In genomic region chr3:113221703-113222257, GRCh38 we compare ENCODE assay signal across 22 cellular contexts. TPM values are rescaled to one million over a fixed set of nuclear protein-coding genes. Genes with fewer than 3 reads are reported as not detected.
DNase-seq lines count a peak whose midpoint lies in the region; ATAC-seq and TF ChIP-seq lines count a peak whose summit lies in the region.
"Had no signal": no experiment of that assay in that cellular context is flagged by ENCODE, and none has a peak within 500 bp of the region (broad histone marks: within the 10 kb centered on the region; RNA-seq: fewer than 3 reads in every experiment).

No MANE protein-coding gene starts in this region.

- no peak overlapping the region for H3K4me3 ChIP-seq in left ventricle myocardium inferior
- peak overlapping the region; percentile 32 for H3K4me3 ChIP-seq in trophoblast cell (ENCODE audit: low read depth, low read length)
- H3K4me3 ChIP-seq in effector memory CD4-positive, alpha-beta T cell (ENCODE audit: insufficient read depth, low read depth, low read length, poor library complexity, severe bottlenecking) = no peak overlapping the region
- H3K4me3 ChIP-seq: GM12878, K562 had no signal

- no peak overlapping the region for H3K4me3 Mint-ChIP-seq in natural killer cell treated with Interleukin-12 subunit alpha and Interleukin-12 subunit beta and Interleukin-15 and Interleukin-18, amount 100 ng/mL, for 72 hours

- H3K27me3 ChIP-seq in left ventricle myocardium inferior (ENCODE audit: low read depth) (peaks cover 65% of the 10 kb centered on the region), trophoblast cell (ENCODE audit: insufficient read depth, low read length) (no peaks in the 10 kb centered on the region)
- no peaks in the 10 kb centered on the region for H3K27me3 ChIP-seq in effector memory CD4-positive, alpha-beta T cell (replicated peaks; ENCODE audit: control insufficient read depth, insufficient read depth, low read length, poor library complexity, severe bottlenecking)

- peak overlapping the region; percentile 38 for H3K27ac ChIP-seq in left ventricle myocardium inferior (replicated peaks)
- peak overlapping the region; percentile 19 for H3K27ac ChIP-seq in trophoblast cell (ENCODE audit: low read depth, low read length)
- H3K27ac ChIP-seq in effector memory CD4-positive, alpha-beta T cell (ENCODE audit: insufficient read depth, low read length, poor library complexity, severe bottlenecking) = no peak overlapping the region
- H3K27ac ChIP-seq: HL-60 had no signal

- no peak overlapping the region for H3K4me2 ChIP-seq in trophoblast cell (ENCODE audit: low read length)

- H3K4me1 ChIP-seq in left ventricle myocardium inferior (peaks cover 33% of the 10 kb centered on the region), trophoblast cell (ENCODE audit: control insufficient read depth in 1 of 2, insufficient read depth in 2 of 2, low read length in 2 of 2) (peaks cover 4 to 39% of the 10 kb centered on the region in 2 experiments)
- peaks cover 4% of the 10 kb centered on the region for H3K4me1 ChIP-seq in effector memory CD4-positive, alpha-beta T cell (ENCODE audit: control insufficient read depth, insufficient read depth, low read length, poor library complexity, severe bottlenecking)

- no peak overlapping the region for H3K4ac ChIP-seq in trophoblast cell (ENCODE audit: low read depth, low read length)

- no peaks in the 10 kb centered on the region for H3K79me1 ChIP-seq in trophoblast cell (ENCODE audit: low read length)

- intact Hi-C loops in left ventricle myocardium inferior (cut with micrococcal nuclease) (no loop called here), left ventricle myocardium superior (cut with micrococcal nuclease) (no loop called here)

- no peaks in the 10 kb centered on the region for H3K9me3 ChIP-seq in left ventricle myocardium inferior (replicated peaks)
- no peaks in the 10 kb centered on the region for H3K9me3 ChIP-seq in trophoblast cell (ENCODE audit: insufficient read depth, low read depth, low read length)
- H3K9me3 ChIP-seq in effector memory CD4-positive, alpha-beta T cell (ENCODE audit: control insufficient read depth, low read length) = no peaks in the 10 kb centered on the region

- H3K18ac ChIP-seq in trophoblast cell (ENCODE audit: low read length) = no peak overlapping the region

- peaks cover 24 to 33% of the 10 kb centered on the region in 2 donors for H3K4me1 Mint-ChIP-seq in natural killer cell treated with Interleukin-12 subunit alpha and Interleukin-12 subunit beta and Interleukin-15 and Interleukin-18, amount 100 ng/mL, for 72 hours (ENCODE audit: low read depth in 2 of 2)

- H3K27ac Mint-ChIP-seq in natural killer cell treated with Interleukin-12 subunit alpha and Interleukin-12 subunit beta and Interleukin-15 and Interleukin-18, amount 100 ng/mL, for 72 hours = no peak overlapping the region

- peak overlapping the region; percentile 0 for H2BK5ac ChIP-seq in trophoblast cell (ENCODE audit: low read depth, low read length, poor library complexity)

- peak overlapping the region; percentile 2 for H2BK12ac ChIP-seq in trophoblast cell (ENCODE audit: low read length)

- H2AK5ac ChIP-seq in trophoblast cell (ENCODE audit: low read length) = no peak overlapping the region

- H3K9me3 Mint-ChIP-seq in natural killer cell treated with Interleukin-12 subunit alpha and Interleukin-12 subunit beta and Interleukin-15 and Interleukin-18, amount 100 ng/mL, for 72 hours = no peaks in the 10 kb centered on the region

- no peak overlapping the region for H4K91ac ChIP-seq in trophoblast cell (ENCODE audit: low read depth, low read length)

- H3K23ac ChIP-seq in trophoblast cell (ENCODE audit: low read length) = no peak overlapping the region

- DNase-seq in left ventricle myocardium inferior (no peak), left ventricle myocardium superior (no peak), left kidney (ENCODE audit: low read depth, low spot score) (peak; percentile 61), trophoblast cell (no peak)
- DNase-seq in natural killer cell treated with Interleukin-12 subunit alpha and Interleukin-12 subunit beta and Interleukin-15 and Interleukin-18, amount 100 ng/mL, for 72 hours (ENCODE audit: low spot score) = no peak
- DNase-seq in activated CD8-positive, alpha-beta memory T cell treated with anti-CD3 and anti-CD28 coated beads, Interleukin-2, amount 50 U/mL, for 48 hours = no peak
- no peak for DNase-seq in effector memory CD4-positive, alpha-beta T cell
- DNase-seq: Calu3, DMS79, NCI-H1048, NCI-H146, NCI-H2081 treated with DMSO at 0.1 percent for 48 hours, NCI-H2227 treated with DMSO at 0.1 percent for 48 hours, NCI-H526 treated with DMSO at 0.1 percent for 48 hours, OCI-M1, RPMI8226 had no signal

- peaks cover 2% of the 10 kb centered on the region for H3K36me3 ChIP-seq in left ventricle myocardium inferior
- peaks cover 25 to 40% of the 10 kb centered on the region in 2 experiments for H3K36me3 ChIP-seq in trophoblast cell (ENCODE audit: control insufficient read depth in 1 of 2, insufficient read depth in 2 of 2, low read length in 2 of 2)
- no peaks in the 10 kb centered on the region for H3K36me3 ChIP-seq in effector memory CD4-positive, alpha-beta T cell (ENCODE audit: control insufficient read depth, insufficient read depth, low read length)

- H4K12ac ChIP-seq in trophoblast cell (ENCODE audit: low read depth, low read length) = no peak overlapping the region

- peaks cover 46 to 54% of the 10 kb centered on the region in 2 donors for H3K27me3 Mint-ChIP-seq in natural killer cell treated with Interleukin-12 subunit alpha and Interleukin-12 subunit beta and Interleukin-15 and Interleukin-18, amount 100 ng/mL, for 72 hours

- peaks cover 2% of the 10 kb centered on the region for H3K79me2 ChIP-seq in trophoblast cell (ENCODE audit: control insufficient read depth, insufficient read depth, low read length, poor library complexity)

- 100% methylated on average over 1 of the region's 2 CpGs for WGBS in trophoblast cell (ENCODE audit: extremely low coverage, insufficient coverage, insufficient read length)

- H3K36me3 Mint-ChIP-seq in natural killer cell treated with Interleukin-12 subunit alpha and Interleukin-12 subunit beta and Interleukin-15 and Interleukin-18, amount 100 ng/mL, for 72 hours = no peaks in the 10 kb centered on the region

- H2AFZ ChIP-seq in trophoblast cell (ENCODE audit: insufficient read depth, low read length, poor library complexity) = no peak overlapping the region

- no peak overlapping the region for H3K9ac ChIP-seq in trophoblast cell (ENCODE audit: low read length)

- TF ChIP-seq CTCF in left ventricle myocardium inferior (IDR thresholded peaks at IDR 0.05; ENCODE audit: borderline replicate concordance) = no peak

- no peak overlapping the region for H2BK120ac ChIP-seq in trophoblast cell (ENCODE audit: insufficient read depth, low read length, poor library complexity)

- no peak overlapping the region for H4K8ac ChIP-seq in trophoblast cell (ENCODE audit: low read depth, low read length)

- peak overlapping the region; percentile 1 for H3K14ac ChIP-seq in trophoblast cell (ENCODE audit: low read length)

- ATAC-seq in left ventricle myocardium superior (no peak), GM18907 (IDR thresholded peaks at IDR 0.05; ENCODE audit: unreplicated experiment) (no peak)
- no peak for ATAC-seq in natural killer cell treated with Interleukin-12 subunit alpha and Interleukin-12 subunit beta and Interleukin-15 and Interleukin-18, amount 100 ng/mL, for 72 hours
- ATAC-seq: GM12878, HCT116, K562 had no signal

RNA-seq across cellular contexts. Expression of gene BOC, which starts 10.4 kb away (rescaled TPM):
- total RNA-seq in left ventricle myocardium inferior (6.7 TPM), left ventricle myocardium superior (5.5 TPM)
- polyA plus RNA-seq in trophoblast cell (2013) = 43.4 and 43.9 TPM in 2 replicates
- 1 to 10 TPM in 1 of 2 donors, not detected in 1; 1.5 TPM for total RNA-seq in natural killer cell treated with Interleukin-12 subunit alpha and Interleukin-12 subunit beta and Interleukin-15 and Interleukin-18, amount 100 ng/mL, for 72 hours
- total RNA-seq: G401, GM12878, K562 had no signal
- polyA plus RNA-seq: K562 had no signal
